In genomic region chr14:104293231-104293841, GRCh38 we compare ENCODE assay signal across 20 cellular contexts.
DNase-seq lines count a peak whose midpoint lies in the region; ATAC-seq and TF ChIP-seq lines count a peak whose summit lies in the region.
"Had no signal": no experiment of that assay in that cellular context is flagged by ENCODE, and none has a peak within 500 bp of the region (broad histone marks: within the 10 kb centered on the region; RNA-seq: fewer than 3 reads in every experiment).

No MANE protein-coding gene starts in this region.

- in situ Hi-C loops in transverse colon (cut with MboI; ENCODE audit: low pct_ligation_motif_present in 1 of 4, low pct_unique_long_range_greater_than_20kb in 1 of 4, low sequenced_read_pairs in 3 of 4) = no loop called here

- peaks cover 5% of the 10 kb centered on the region for H3K27me3 ChIP-seq in transverse colon
- H3K27me3 ChIP-seq: SJCRH30 had no signal

- no peak overlapping the region for H3K4me3 Mint-ChIP-seq in activated naive CD4-positive, alpha-beta T cell treated with anti-CD3 and anti-CD28 coated beads, Interleukin-2, amount 10 ng/mL, durations not matched to agents 7 days and 5 days
- H3K4me3 Mint-ChIP-seq: CD4-positive, CD25-positive, alpha-beta regulatory T cell had no signal

- H3K36me3 Mint-ChIP-seq in activated naive CD4-positive, alpha-beta T cell treated with anti-CD3 and anti-CD28 coated beads, Interleukin-2, amount 10 ng/mL, durations not matched to agents 7 days and 5 days = no peaks in the 10 kb centered on the region
- H3K36me3 Mint-ChIP-seq: CD4-positive, CD25-positive, alpha-beta regulatory T cell had no signal

- no peaks in the 10 kb centered on the region for H3K9me3 ChIP-seq in transverse colon
- H3K9me3 ChIP-seq: gastrocnemius medialis, SJCRH30 had no signal

- no peaks in the 10 kb centered on the region for H3K36me3 ChIP-seq in transverse colon
- H3K36me3 ChIP-seq: gastrocnemius medialis, SJCRH30 had no signal

- intact Hi-C loops in transverse colon (cut with DNase I; ENCODE audit: low total_unique reads) = no loop called here

- TF ChIP-seq CTCF in coronary artery (IDR thresholded peaks at IDR 0.05) = no peak
- TF ChIP-seq CTCF in transverse colon (IDR thresholded peaks at IDR 0.05) = no peak

- peaks cover 0 to 25% (median 19%) of the 10 kb centered on the region in 4 donors for H3K4me1 ChIP-seq in transverse colon
- H3K4me1 ChIP-seq: gastrocnemius medialis had no signal

- TF ChIP-seq EP300 in transverse colon (IDR thresholded peaks at IDR 0.05; ENCODE audit: low read depth) = no peak

- H3K27ac Mint-ChIP-seq in activated naive CD4-positive, alpha-beta T cell treated with anti-CD3 and anti-CD28 coated beads, Interleukin-2, amount 10 ng/mL, durations not matched to agents 7 days and 5 days = no peak overlapping the region

- CTCF ChIA-PET in activated naive CD4-positive, alpha-beta T cell treated with anti-CD3 and anti-CD28 coated beads, Interleukin-2, amount 10 ng/mL, durations not matched to agents 7 days and 5 days (lab: Charles Lee) = no interaction called here

- H3K4me1 Mint-ChIP-seq in activated naive CD4-positive, alpha-beta T cell treated with anti-CD3 and anti-CD28 coated beads, Interleukin-2, amount 10 ng/mL, durations not matched to agents 7 days and 5 days = no peaks in the 10 kb centered on the region
- H3K4me1 Mint-ChIP-seq: CD4-positive, CD25-positive, alpha-beta regulatory T cell had no signal

- no peak overlapping the region for H3K27ac ChIP-seq in coronary artery
- H3K27ac ChIP-seq in transverse colon = no peak overlapping the region
- H3K27ac ChIP-seq: gastrocnemius medialis, HL-60, SJCRH30 had no signal

- WGBS in transverse colon (ENCODE audit: low coverage in 1 of 2), 2 donors = 62% methylated on average over 12 of the region's 15 CpGs; no CpG with 5 or more reads in 1 of the 2 donors

- DNase-seq in activated naive CD4-positive, alpha-beta T cell treated with anti-CD3 and anti-CD28 coated beads, Interleukin-2, amount 10 ng/mL, durations not matched to agents 7 days and 5 days = peak; percentile 15
- no peak for DNase-seq in activated naive CD4-positive, alpha-beta T cell treated with Interleukin-2 at 50 U/mL for 16 hours
- DNase-seq in coronary artery (ENCODE audit: low spot score) = peak; percentile 11
- peak; percentile 43 for DNase-seq in left lobe of liver (ENCODE audit: low spot score)
- peak; percentile 5 for DNase-seq in transverse colon
- DNase-seq in NCI-H510A (lab: John Stamatoyannopoulos, UW) = no peak
- DNase-seq in NCI-H1930 (lab: John Stamatoyannopoulos, UW) = no peak
- DNase-seq: activated CD4-positive, alpha-beta T cell treated with anti-CD3 and anti-CD28 coated beads, Interleukin-2, amount 50 U/mL, for 1 hour; CD4-positive, CD25-positive, alpha-beta regulatory T cell; DMS 273 treated with DMSO at 0.1 percent for 48 hours; effector CD8-positive, alpha-beta T cell; IMR-90; NCI-H1417 treated with DMSO at 0.1 percent for 48 hours; retina; stimulated activated CD4-positive, alpha-beta T cell treated with anti-CD3 and anti-CD28 coated beads, Interleukin-15, amount 100 ng/mL, for 24 hours had no signal

- H3K4me3 ChIP-seq in coronary artery = no peak overlapping the region
- no peak overlapping the region for H3K4me3 ChIP-seq in transverse colon
- H3K4me3 ChIP-seq: gastrocnemius medialis, SJCRH30 had no signal

- no peaks in the 10 kb centered on the region for H3K27me3 Mint-ChIP-seq in activated naive CD4-positive, alpha-beta T cell treated with anti-CD3 and anti-CD28 coated beads, Interleukin-2, amount 10 ng/mL, durations not matched to agents 7 days and 5 days
- H3K27me3 Mint-ChIP-seq: CD4-positive, CD25-positive, alpha-beta regulatory T cell had no signal

- no peak for ATAC-seq in left lobe of liver
- no peak for ATAC-seq in GM21526 (IDR thresholded peaks at IDR 0.05; ENCODE audit: low FRiP score, unreplicated experiment)
- ATAC-seq: esophagus mucosa, gastrocnemius medialis had no signal

- peaks cover 13% of the 10 kb centered on the region for H3K9me3 Mint-ChIP-seq in activated naive CD4-positive, alpha-beta T cell treated with anti-CD3 and anti-CD28 coated beads, Interleukin-2, amount 10 ng/mL, durations not matched to agents 7 days and 5 days

- TF ChIP-seq POLR2A in transverse colon (IDR thresholded peaks at IDR 0.05) = no peak

Comparison
In these comparisons a context has a peak if more than half of its experiments do, and no peak if none do; other contexts are left out.
1. DNase-seq: peak in activated naive CD4-positive, alpha-beta T cell treated with anti-CD3 and anti-CD28 coated beads, Interleukin-2, amount 10 ng/mL, durations not matched to agents 7 days and 5 days (single experiment), coronary artery (single experiment), left lobe of liver (single experiment) and transverse colon (single experiment); none in activated naive CD4-positive, alpha-beta T cell treated with Interleukin-2 at 50 U/mL for 16 hours (single experiment), NCI-H510A (single experiment) and NCI-H1930 (0 of 2).